ENCODE assay signal across 1 cellular context in genomic region chr4:54090804-54091623, GRCh38.
TF ChIP-seq lines count a peak whose summit lies in the region.

No MANE protein-coding gene starts in this region.

TF ChIP-seq in HepG2, 621 proteins besides CTCF, POLR2A, EP300 and RAD21 (continued from another document and continues in another):
- no peak; the same call in 1 of the 2 replicates for TF ChIP-seq ZBTB39 (CRISPR knock-in tag; IDR thresholded peaks at IDR 0.05)
- no peak for TF ChIP-seq FOSL1 (CRISPR knock-in tag; IDR thresholded peaks at IDR 0.05; ENCODE audit: borderline replicate concordance)
- no peak for TF ChIP-seq ZNF564 (CRISPR knock-in tag; IDR thresholded peaks at IDR 0.05)
- TF ChIP-seq FOXC1 (CRISPR knock-in tag; IDR thresholded peaks at IDR 0.05; ENCODE audit: borderline replicate concordance) = no peak
- 0 out of 2 replicates have a peak, but pooled peaks have one; percentile 59 for TF ChIP-seq ZSCAN25 (CRISPR knock-in tag; IDR thresholded peaks at IDR 0.05)
- TF ChIP-seq ZFP36L1 (CRISPR knock-in tag; IDR thresholded peaks at IDR 0.05) = no peak
- no peak; the same call in 1 of the 2 replicates for TF ChIP-seq CBX5 (CRISPR knock-in tag; IDR thresholded peaks at IDR 0.05; ENCODE audit: borderline replicate concordance)
- TF ChIP-seq IKZF4 (CRISPR knock-in tag; IDR thresholded peaks at IDR 0.05; ENCODE audit: borderline replicate concordance, low read depth, not compliant biosample characterization) = no peak
- peak; percentile 22; the same call in 1 of the 2 replicates for TF ChIP-seq NAIF1 (CRISPR knock-in tag; IDR thresholded peaks at IDR 0.05; ENCODE audit: borderline replicate concordance)
- no peak for TF ChIP-seq ZNF883 (CRISPR knock-in tag; IDR thresholded peaks at IDR 0.05; ENCODE audit: not compliant biosample characterization)
- no peak for TF ChIP-seq ZNF598 (CRISPR knock-in tag; IDR thresholded peaks at IDR 0.05; ENCODE audit: borderline replicate concordance)
- TF ChIP-seq KLF9 (CRISPR knock-in tag; IDR thresholded peaks at IDR 0.05; ENCODE audit: low read depth) = no peak
- TF ChIP-seq, protein P1, sequence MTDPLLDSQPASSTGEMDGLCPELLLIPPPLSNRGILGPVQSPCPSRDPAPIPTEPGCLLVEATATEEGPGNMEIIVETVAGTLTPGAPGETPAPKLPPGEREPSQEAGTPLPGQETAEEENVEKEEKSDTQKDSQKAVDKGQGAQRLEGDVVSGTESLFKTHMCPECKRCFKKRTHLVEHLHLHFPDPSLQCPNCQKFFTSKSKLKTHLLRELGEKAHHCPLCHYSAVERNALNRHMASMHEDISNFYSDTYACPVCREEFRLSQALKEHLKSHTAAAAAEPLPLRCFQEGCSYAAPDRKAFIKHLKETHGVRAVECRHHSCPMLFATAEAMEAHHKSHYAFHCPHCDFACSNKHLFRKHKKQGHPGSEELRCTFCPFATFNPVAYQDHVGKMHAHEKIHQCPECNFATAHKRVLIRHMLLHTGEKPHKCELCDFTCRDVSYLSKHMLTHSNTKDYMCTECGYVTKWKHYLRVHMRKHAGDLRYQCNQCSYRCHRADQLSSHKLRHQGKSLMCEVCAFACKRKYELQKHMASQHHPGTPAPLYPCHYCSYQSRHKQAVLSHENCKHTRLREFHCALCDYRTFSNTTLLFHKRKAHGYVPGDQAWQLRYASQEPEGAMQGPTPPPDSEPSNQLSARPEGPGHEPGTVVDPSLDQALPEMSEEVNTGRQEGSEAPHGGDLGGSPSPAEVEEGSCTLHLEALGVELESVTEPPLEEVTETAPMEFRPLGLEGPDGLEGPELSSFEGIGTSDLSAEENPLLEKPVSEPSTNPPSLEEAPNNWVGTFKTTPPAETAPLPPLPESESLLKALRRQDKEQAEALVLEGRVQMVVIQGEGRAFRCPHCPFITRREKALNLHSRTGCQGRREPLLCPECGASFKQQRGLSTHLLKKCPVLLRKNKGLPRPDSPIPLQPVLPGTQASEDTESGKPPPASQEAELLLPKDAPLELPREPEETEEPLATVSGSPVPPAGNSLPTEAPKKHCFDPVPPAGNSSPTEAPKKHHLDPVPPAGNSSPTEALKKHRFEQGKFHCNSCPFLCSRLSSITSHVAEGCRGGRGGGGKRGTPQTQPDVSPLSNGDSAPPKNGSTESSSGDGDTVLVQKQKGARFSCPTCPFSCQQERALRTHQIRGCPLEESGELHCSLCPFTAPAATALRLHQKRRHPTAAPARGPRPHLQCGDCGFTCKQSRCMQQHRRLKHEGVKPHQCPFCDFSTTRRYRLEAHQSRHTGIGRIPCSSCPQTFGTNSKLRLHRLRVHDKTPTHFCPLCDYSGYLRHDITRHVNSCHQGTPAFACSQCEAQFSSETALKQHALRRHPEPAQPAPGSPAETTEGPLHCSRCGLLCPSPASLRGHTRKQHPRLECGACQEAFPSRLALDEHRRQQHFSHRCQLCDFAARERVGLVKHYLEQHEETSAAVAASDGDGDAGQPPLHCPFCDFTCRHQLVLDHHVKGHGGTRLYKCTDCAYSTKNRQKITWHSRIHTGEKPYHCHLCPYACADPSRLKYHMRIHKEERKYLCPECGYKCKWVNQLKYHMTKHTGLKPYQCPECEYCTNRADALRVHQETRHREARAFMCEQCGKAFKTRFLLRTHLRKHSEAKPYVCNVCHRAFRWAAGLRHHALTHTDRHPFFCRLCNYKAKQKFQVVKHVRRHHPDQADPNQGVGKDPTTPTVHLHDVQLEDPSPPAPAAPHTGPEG (CRISPR knock-in tag; IDR thresholded peaks at IDR 0.05) = no peak
- TF ChIP-seq ZNF17 (CRISPR knock-in tag; IDR thresholded peaks at IDR 0.05) = no peak
- TF ChIP-seq ZNF746 (CRISPR knock-in tag; IDR thresholded peaks at IDR 0.05) = peak; percentile 13; the same call in 1 of the 2 replicates
- TF ChIP-seq ATF1 (CRISPR knock-in tag; IDR thresholded peaks at IDR 0.05) = no peak
- TF ChIP-seq SCMH1 (CRISPR knock-in tag; IDR thresholded peaks at IDR 0.05; ENCODE audit: borderline replicate concordance) = no peak
- TF ChIP-seq RERE (CRISPR knock-in tag; IDR thresholded peaks at IDR 0.05; ENCODE audit: low read depth) = no peak
- TF ChIP-seq GATAD1 (CRISPR knock-in tag; IDR thresholded peaks at IDR 0.05) = 0 out of 2 replicates have a peak, but pooled peaks have one; percentile 2
- no peak for TF ChIP-seq ZNF781 (CRISPR knock-in tag; IDR thresholded peaks at IDR 0.05; ENCODE audit: borderline replicate concordance, not compliant biosample characterization)
- peak; percentile 42; the same call in 1 of the 2 replicates for TF ChIP-seq ZNF446 (CRISPR knock-in tag; IDR thresholded peaks at IDR 0.05)
- no peak for TF ChIP-seq HIVEP1 (CRISPR knock-in tag; IDR thresholded peaks at IDR 0.05)
- TF ChIP-seq HNRNPH1 (optimal IDR thresholded peaks at IDR 0.05; ENCODE audit: low read depth, low read length) = no peak
- TF ChIP-seq, protein P2, sequence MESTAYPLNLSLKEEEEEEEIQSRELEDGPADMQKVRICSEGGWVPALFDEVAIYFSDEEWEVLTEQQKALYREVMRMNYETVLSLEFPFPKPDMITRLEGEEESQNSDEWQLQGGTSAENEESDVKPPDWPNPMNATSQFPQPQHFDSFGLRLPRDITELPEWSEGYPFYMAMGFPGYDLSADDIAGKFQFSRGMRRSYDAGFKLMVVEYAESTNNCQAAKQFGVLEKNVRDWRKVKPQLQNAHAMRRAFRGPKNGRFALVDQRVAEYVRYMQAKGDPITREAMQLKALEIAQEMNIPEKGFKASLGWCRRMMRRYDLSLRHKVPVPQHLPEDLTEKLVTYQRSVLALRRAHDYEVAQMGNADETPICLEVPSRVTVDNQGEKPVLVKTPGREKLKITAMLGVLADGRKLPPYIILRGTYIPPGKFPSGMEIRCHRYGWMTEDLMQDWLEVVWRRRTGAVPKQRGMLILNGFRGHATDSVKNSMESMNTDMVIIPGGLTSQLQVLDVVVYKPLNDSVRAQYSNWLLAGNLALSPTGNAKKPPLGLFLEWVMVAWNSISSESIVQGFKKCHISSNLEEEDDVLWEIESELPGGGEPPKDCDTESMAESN (CRISPR knock-in tag; conservative IDR thresholded peaks at IDR 0.05) = peak; percentile 48; the same call in 1 of the 2 replicates
- TF ChIP-seq CREM (IDR thresholded peaks at IDR 0.05) = no peak
- no peak for TF ChIP-seq CREM (CRISPR knock-in tag; IDR thresholded peaks at IDR 0.05)
- TF ChIP-seq BHLHE40 (IDR thresholded peaks at IDR 0.05; ENCODE audit: low read length) = peak; percentile 40; the same call in 1 of the 2 replicates
- no peak for TF ChIP-seq ZSCAN12 (CRISPR knock-in tag; IDR thresholded peaks at IDR 0.05)
- TF ChIP-seq HDAC2 (CRISPR knock-in tag; IDR thresholded peaks at IDR 0.05) = no peak
- TF ChIP-seq, protein P3, sequence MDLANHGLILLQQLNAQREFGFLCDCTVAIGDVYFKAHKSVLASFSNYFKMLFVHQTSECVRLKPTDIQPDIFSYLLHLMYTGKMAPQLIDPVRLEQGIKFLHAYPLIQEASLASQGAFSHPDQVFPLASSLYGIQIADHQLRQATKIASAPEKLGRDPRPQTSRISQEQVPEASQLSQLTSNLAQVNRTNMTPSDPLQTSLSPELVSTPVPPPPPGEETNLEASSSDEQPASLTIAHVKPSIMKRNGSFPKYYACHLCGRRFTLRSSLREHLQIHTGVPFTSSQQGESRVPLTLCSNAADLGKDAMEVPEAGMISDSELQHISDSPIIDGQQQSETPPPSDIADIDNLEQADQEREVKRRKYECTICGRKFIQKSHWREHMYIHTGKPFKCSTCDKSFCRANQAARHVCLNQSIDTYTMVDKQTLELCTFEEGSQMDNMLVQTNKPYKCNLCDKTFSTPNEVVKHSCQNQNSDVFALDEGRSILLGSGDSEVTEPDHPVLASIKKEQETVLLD (CRISPR knock-in tag; IDR thresholded peaks at IDR 0.05; ENCODE audit: low read depth) = no peak; the same call in 1 of the 2 replicates
- no peak for TF ChIP-seq ZNF720 (CRISPR knock-in tag; IDR thresholded peaks at IDR 0.05)
- no peak for TF ChIP-seq MLLT10 (CRISPR knock-in tag; IDR thresholded peaks at IDR 0.05)
- TF ChIP-seq ZNF44 (CRISPR knock-in tag; IDR thresholded peaks at IDR 0.05) = no peak
- TF ChIP-seq ZFAT (CRISPR knock-in tag; conservative IDR thresholded peaks at IDR 0.05) = no peak
- TF ChIP-seq ZNF441 (CRISPR knock-in tag; IDR thresholded peaks at IDR 0.05; ENCODE audit: borderline replicate concordance) = no peak
- peak; percentile 99 for TF ChIP-seq HNRNPLL (IDR thresholded peaks at IDR 0.05; ENCODE audit: low read depth, low read length, poor library complexity, severe bottlenecking)
- TF ChIP-seq KLF13 (CRISPR knock-in tag; IDR thresholded peaks at IDR 0.05) = no peak
- TF ChIP-seq, protein P4, sequence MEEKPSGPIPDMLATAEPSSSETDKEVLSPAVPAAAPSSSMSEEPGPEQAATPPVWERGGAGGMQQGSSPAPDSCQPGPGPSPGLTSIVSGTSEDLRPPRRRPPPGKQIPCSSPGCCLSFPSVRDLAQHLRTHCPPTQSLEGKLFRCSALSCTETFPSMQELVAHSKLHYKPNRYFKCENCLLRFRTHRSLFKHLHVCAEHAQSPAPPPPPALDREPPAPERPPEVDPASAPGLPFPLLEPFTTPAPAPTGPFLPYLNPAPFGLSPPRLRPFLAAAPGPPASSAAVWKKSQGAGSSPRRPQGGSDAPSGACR (CRISPR knock-in tag; IDR thresholded peaks at IDR 0.05) = no peak
- no peak for TF ChIP-seq SMC3 (IDR thresholded peaks at IDR 0.05; ENCODE audit: low read length)
- no peak for TF ChIP-seq RBAK (CRISPR knock-in tag; IDR thresholded peaks at IDR 0.05)
- no peak; the same call in none of the 2 replicates for TF ChIP-seq HDAC1 (CRISPR knock-in tag; IDR thresholded peaks at IDR 0.05)
- no peak for TF ChIP-seq TOPORS (CRISPR knock-in tag; IDR thresholded peaks at IDR 0.05)
- TF ChIP-seq ZNF639 (CRISPR knock-in tag; conservative IDR thresholded peaks at IDR 0.05) = no peak
- TF ChIP-seq ZNF710 (CRISPR knock-in tag; IDR thresholded peaks at IDR 0.05; ENCODE audit: borderline replicate concordance) = no peak
